In the genomic region with DNA sequence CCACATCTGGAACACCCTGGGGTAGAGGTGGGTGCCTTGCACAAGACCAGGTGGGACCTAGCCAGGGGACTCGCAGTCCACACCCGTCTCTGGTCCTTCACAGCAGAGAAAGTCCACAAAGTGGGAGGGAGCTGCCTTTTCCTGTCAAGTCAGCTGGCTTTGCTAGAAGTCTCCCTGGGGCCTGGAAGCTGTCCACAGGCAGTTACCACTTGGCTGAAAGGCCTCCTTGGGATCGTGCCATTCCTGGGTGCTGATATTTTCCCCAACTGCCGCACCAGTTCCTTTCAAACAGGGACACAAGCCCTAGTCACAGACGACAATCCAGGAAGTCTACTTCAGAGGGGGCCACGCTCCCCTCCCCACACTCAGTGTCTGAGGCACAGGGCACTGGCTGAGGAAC, we compare ENCODE assay signal across 24 cellular contexts.
DNase-seq lines count a peak whose midpoint lies in the region; ATAC-seq, FAIRE-seq and TF ChIP-seq lines count a peak whose summit lies in the region.
"Had no signal": no experiment of that assay in that cellular context is flagged by ENCODE, and none has a peak within 500 bp of the region (broad histone marks: within the 10 kb centered on the region; RNA-seq: fewer than 3 reads in every experiment).

No MANE protein-coding gene starts in this region.

- H3K79me1 ChIP-seq in H1 (ENCODE audit: low read depth, low read length): no peaks in the 10 kb centered on the region

- no peak for TF ChIP-seq POLR2A in H1 (IDR thresholded peaks at IDR 0.05; ENCODE audit: control extremely low read depth in 1 of 2, low read depth in 2 of 2, low read length in 2 of 2)

- CTCF ChIA-PET in H1 (lab: Charles Lee; ENCODE audit: partially characterized antibody): interaction anchor here (0.6 to 2.7 kb wide), 5 partner anchors 17 to 130 kb away, joined by 3 to 10 read pairs (median 3); no protein-coding TSS in a partner anchor

- H3K23ac ChIP-seq in H1 (ENCODE audit: insufficient read length): no peak overlapping the region

- H3K9ac ChIP-seq in BLaER1 treated with 17β-estradiol and CSF1 and Interleukin-3, amounts not matched to agents 10 nM and 100 nM: no peak overlapping the region
- no peak overlapping the region for H3K9ac ChIP-seq in H1 (replicated peaks in 1 of 4; ENCODE audit: extremely low read depth in 1 of 4, low read depth in 3 of 4, low read length in 3 of 4)

- no peak for TF ChIP-seq EP300 in H1 (IDR thresholded peaks at IDR 0.05; ENCODE audit: borderline replicate concordance in 1 of 2, low read depth in 2 of 2, low read length in 2 of 2)

- H4K20me1 ChIP-seq in BLaER1 treated with 17β-estradiol and CSF1 and Interleukin-3, amounts not matched to agents 10 nM and 100 nM: no peaks in the 10 kb centered on the region
- H4K20me1 ChIP-seq in H1 (replicated peaks in 1 of 2; ENCODE audit: control insufficient read depth in 1 of 2, insufficient read depth in 2 of 2, low read length in 2 of 2): no peaks in the 10 kb centered on the region

- ATAC-seq in sciatic nerve (peak; percentile 19), HG02623 (IDR thresholded peaks at IDR 0.05; ENCODE audit: unreplicated experiment) (no peak), HG03135 (IDR thresholded peaks at IDR 0.05; ENCODE audit: unreplicated experiment) (no peak)
- ATAC-seq: activated naive CD8-positive, alpha-beta T cell treated with anti-CD3 and anti-CD28 coated beads, Interleukin-2, amount 50 U/mL, for 24 hours had no signal

- WGBS in H1 (ENCODE audit: extremely low coverage in 1 of 2, insufficient coverage in 1 of 2, insufficient read length in 1 of 2, insufficient replicate concordance in 2 of 2, low coverage in 1 of 2, low lambda C conversion rate in 2 of 2, missing lambda C conversion rate in 1 of 2), 2 experiments: 94% methylated on average over 6 of the region's 6 CpGs; no CpG with 5 or more reads in 1 of the 2 experiments

- in situ Hi-C loops in brain microvascular endothelial cell (cut with HindIII; ENCODE audit: low pct_ligation_motif_present, low sequenced_read_pairs): no loop called here

- no peak overlapping the region for H2BK12ac ChIP-seq in H1 (ENCODE audit: low read depth, low read length)

- no peak overlapping the region for H2AFZ ChIP-seq in H1 (ENCODE audit: low read length)

- no peak overlapping the region for H4K91ac ChIP-seq in H1 (replicated peaks; ENCODE audit: insufficient read length, low read length)

- H4K5ac ChIP-seq in H1 (ENCODE audit: insufficient read length, low read depth, low read length): no peak overlapping the region

- H3K56ac ChIP-seq in H1 (replicated peaks; ENCODE audit: insufficient read length, low read depth, low read length): no peak overlapping the region

- H3K4me2 ChIP-seq in BLaER1 treated with 17β-estradiol and CSF1 and Interleukin-3, amounts not matched to agents 10 nM and 100 nM: peak overlapping the region in 7 of 11 experiments; percentile 6 to 57 (median 38); a peak in 10 of 22 replicates
- no peak overlapping the region for H3K4me2 ChIP-seq in H1 (ENCODE audit: insufficient read depth in 1 of 2, low read depth in 2 of 2, low read length in 2 of 2)

- no peak for TF ChIP-seq RAD21 in H1 (IDR thresholded peaks at IDR 0.05 in 1 of 2, conservative IDR thresholded peaks at IDR 0.05 in 1 of 2; ENCODE audit: low read depth in 2 of 2, low read length in 2 of 2)

- no peak overlapping the region for H2BK120ac ChIP-seq in H1 (replicated peaks; ENCODE audit: low read depth, low read length)

- POLR2A ChIA-PET in H1 (lab: Charles Lee; ENCODE audit: partially characterized antibody): no interaction called here

- no peak overlapping the region for H3K4me3 ChIP-seq in BLaER1 treated with 17β-estradiol and CSF1 and Interleukin-3, amounts not matched to agents 10 nM and 100 nM
- H3K4me3 ChIP-seq in H1 (ENCODE audit: extremely low read depth in 1 of 4, insufficient read depth in 2 of 4, low read depth in 3 of 4, low read length in 4 of 4) (no peak overlapping the region), brain microvascular endothelial cell (ENCODE audit: low read depth, low read length) (no peak overlapping the region)
- H3K4me3 ChIP-seq: breast epithelium had no signal

- no peak for DNase-seq in H1 (ENCODE audit: low read depth in 1 of 2, low spot score in 2 of 2)
- peak; percentile 50 for DNase-seq in islet precursor cell
- DNase-seq in sciatic nerve (ENCODE audit: low spot score): no peak
- DNase-seq in brain microvascular endothelial cell: no peak
- no peak for DNase-seq in DMS153 treated with DMSO at 0.1 percent for 48 hours (lab: John Stamatoyannopoulos, UW; ENCODE audit: unreplicated experiment)
- DNase-seq: activated CD4-positive, alpha-beta T cell treated with anti-CD3 and anti-CD28 coated beads for 48 hours; activated naive CD8-positive, alpha-beta T cell treated with anti-CD3 and anti-CD28 coated beads, Interleukin-2, amount 50 U/mL, for 24 hours; CD4-positive, alpha-beta T cell; dermis blood vessel endothelial cell; DMS153; foreskin fibroblast; GOT3; kidney glomerular epithelial cell; mesendoderm; naive thymus-derived CD4-positive, alpha-beta T cell; NCI-H1436 treated with DMSO at 0.1 percent for 48 hours; NCI-H524; SHP77 treated with DMSO at 0.1 percent for 48 hours; stimulated activated CD4-positive, alpha-beta T cell treated with anti-CD3 and anti-CD28 coated beads, Interleukin-4, amount 100 ng/mL, for 4 hours had no signal

- no peaks in the 10 kb centered on the region for H3K9me3 ChIP-seq in BLaER1 treated with 17β-estradiol and CSF1 and Interleukin-3, amounts not matched to agents 10 nM and 100 nM (replicated peaks in 1 of 11)
- no peaks in the 10 kb centered on the region for H3K9me3 ChIP-seq in H1 (ENCODE audit: insufficient read depth in 2 of 2, low read depth in 1 of 2, low read length in 1 of 2)
- H3K9me3 ChIP-seq: breast epithelium had no signal

- H3K4ac ChIP-seq in H1 (replicated peaks; ENCODE audit: insufficient read length, low read depth, low read length): no peak overlapping the region

- H3K14ac ChIP-seq in H1 (ENCODE audit: insufficient read length): no peak overlapping the region

- H2BK5ac ChIP-seq in H1 (ENCODE audit: low read depth, low read length): 0 out of 2 replicates have a peak overlapping the region, but pooled peaks have one; percentile 75

- no peaks in the 10 kb centered on the region for H3K27me3 ChIP-seq in BLaER1 treated with 17β-estradiol and CSF1 and Interleukin-3, amounts not matched to agents 10 nM and 100 nM
- H3K27me3 ChIP-seq in H1 (replicated peaks in 1 of 4; ENCODE audit: control insufficient read depth in 3 of 4, extremely low read depth in 1 of 4, insufficient read depth in 3 of 4, low read length in 3 of 4) (no peaks in the 10 kb centered on the region), brain microvascular endothelial cell (replicated peaks) (peaks cover 2% of the 10 kb centered on the region)
- H3K27me3 ChIP-seq: breast epithelium had no signal

- no peaks in the 10 kb centered on the region for H3K23me2 ChIP-seq in H1 (ENCODE audit: low read depth, low read length)

- no peaks in the 10 kb centered on the region for H3K36me3 ChIP-seq in BLaER1 treated with 17β-estradiol and CSF1 and Interleukin-3, amounts not matched to agents 10 nM and 100 nM
- no peaks in the 10 kb centered on the region for H3K36me3 ChIP-seq in H1 (ENCODE audit: control insufficient read depth in 2 of 4, insufficient read depth in 4 of 4, low read length in 3 of 4)
- H3K36me3 ChIP-seq in brain microvascular endothelial cell (replicated peaks): no peaks in the 10 kb centered on the region
- H3K36me3 ChIP-seq: breast epithelium had no signal

- intact Hi-C loops in sciatic nerve (cut with DNase I): no loop called here

- no peak overlapping the region for H2AK5ac ChIP-seq in H1 (ENCODE audit: low read depth, low read length)

- TF ChIP-seq CTCF in H1 (IDR thresholded peaks at IDR 0.05; ENCODE audit: control extremely low read depth in 1 of 3, insufficient read depth in 1 of 3, low read depth in 1 of 3, low read length in 3 of 3) (no peak), brain microvascular endothelial cell (IDR thresholded peaks at IDR 0.05; ENCODE audit: low read depth, low read length, missing control alignments) (no peak)

- H3K79me2 ChIP-seq in H1 (ENCODE audit: control insufficient read depth in 1 of 2, insufficient read depth in 2 of 2, low read length in 2 of 2): no peaks in the 10 kb centered on the region

- no peak overlapping the region for H3K18ac ChIP-seq in H1 (ENCODE audit: extremely low read depth, low read length)

- H2BK15ac ChIP-seq in H1 (ENCODE audit: low read length): no peak overlapping the region

- peak overlapping the region; percentile 4; the same call in 1 of the 2 replicates for H4K8ac ChIP-seq in H1 (ENCODE audit: extremely low read depth, insufficient read depth, low read length)

- H3K4me1 ChIP-seq in BLaER1 treated with 17β-estradiol and CSF1 and Interleukin-3, amounts not matched to agents 10 nM and 100 nM: peaks cover 25 to 55% (median 44%) of the 10 kb centered on the region in 10 experiments
- H3K4me1 ChIP-seq in H1 (replicated peaks in 1 of 4; ENCODE audit: control insufficient read depth in 3 of 4, insufficient read depth in 4 of 4, low read length in 3 of 4): no peaks in the 10 kb centered on the region; a peak in 1 of 7 replicates

- H2BK20ac ChIP-seq in H1 (ENCODE audit: low read length): no peak overlapping the region

- FAIRE-seq in H1 (lab: Jason Lieb, UNC): no peak
- FAIRE-seq: GM12891 had no signal

- H3K27ac ChIP-seq in BLaER1 treated with 17β-estradiol and CSF1 and Interleukin-3, amounts not matched to agents 10 nM and 100 nM: no peak overlapping the region
- H3K27ac ChIP-seq in H1 (ENCODE audit: low read depth, low read length) (no peak overlapping the region), brain microvascular endothelial cell (no peak overlapping the region)
- H3K27ac ChIP-seq: breast epithelium had no signal

TF ChIP-seq in H1, 55 proteins besides CTCF, POLR2A, EP300 and RAD21 (continues in another document):
- TF ChIP-seq SRF (IDR thresholded peaks at IDR 0.05; ENCODE audit: low read depth, low read length) (no peak), RXRA (IDR thresholded peaks at IDR 0.05; ENCODE audit: insufficient read depth, low read depth, low read length) (no peak), RNF2 (IDR thresholded peaks at IDR 0.05; ENCODE audit: borderline replicate concordance, low read depth, low read length, missing control alignments, poor library complexity, severe bottlenecking) (no peak), YY1 (IDR thresholded peaks at IDR 0.05; ENCODE audit: low read depth, low read length) (no peak), GTF2F1 (IDR thresholded peaks at IDR 0.05; ENCODE audit: borderline replicate concordance, low read depth, low read length) (no peak), NANOG (IDR thresholded peaks at IDR 0.05; ENCODE audit: insufficient read depth, low read depth, low read length, poor library complexity, severe bottlenecking) (no peak), CHD2 (IDR thresholded peaks at IDR 0.05; ENCODE audit: low read length) (no peak)

Comparison
In these comparisons a context has a peak if more than half of its experiments do, and no peak if none do; other contexts are left out.
1. H3K4me2 ChIP-seq: peak in BLaER1 treated with 17β-estradiol and CSF1 and Interleukin-3, amounts not matched to agents 10 nM and 100 nM (7 of 11); none in H1 (0 of 2).